In genomic region chr14:74932401-74932901, GRCh38 we compare ENCODE assay signal across 1 cellular context.
TF ChIP-seq lines count a peak whose summit lies in the region.

No MANE protein-coding gene starts in this region.

TF ChIP-seq in HepG2, 621 proteins besides CTCF, POLR2A, EP300 and RAD21 (continued from another document and continues in another):
- TF ChIP-seq, protein P1, sequence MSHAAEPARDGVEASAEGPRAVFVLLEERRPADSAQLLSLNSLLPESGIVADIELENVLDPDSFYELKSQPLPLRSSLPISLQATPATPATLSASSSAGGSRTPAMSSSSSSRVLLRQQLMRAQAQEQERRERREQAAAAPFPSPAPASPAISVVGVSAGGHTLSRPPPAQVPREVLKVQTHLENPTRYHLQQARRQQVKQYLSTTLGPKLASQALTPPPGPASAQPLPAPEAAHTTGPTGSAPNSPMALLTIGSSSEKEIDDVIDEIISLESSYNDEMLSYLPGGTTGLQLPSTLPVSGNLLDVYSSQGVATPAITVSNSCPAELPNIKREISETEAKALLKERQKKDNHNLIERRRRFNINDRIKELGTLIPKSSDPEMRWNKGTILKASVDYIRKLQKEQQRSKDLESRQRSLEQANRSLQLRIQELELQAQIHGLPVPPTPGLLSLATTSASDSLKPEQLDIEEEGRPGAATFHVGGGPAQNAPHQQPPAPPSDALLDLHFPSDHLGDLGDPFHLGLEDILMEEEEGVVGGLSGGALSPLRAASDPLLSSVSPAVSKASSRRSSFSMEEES (CRISPR knock-in tag; IDR thresholded peaks at IDR 0.05) = no peak
- TF ChIP-seq NFKBIZ (CRISPR knock-in tag; IDR thresholded peaks at IDR 0.05) (no peak), KMT2B (CRISPR knock-in tag; IDR thresholded peaks at IDR 0.05) (no peak), MATR3 (CRISPR knock-in tag; IDR thresholded peaks at IDR 0.05) (no peak), PCBP1 (IDR thresholded peaks at IDR 0.05; ENCODE audit: borderline replicate concordance, low read depth, low read length) (no peak), SP5 (CRISPR knock-in tag; IDR thresholded peaks at IDR 0.05; ENCODE audit: borderline replicate concordance, low read depth) (no peak), ZNF792 (CRISPR knock-in tag; IDR thresholded peaks at IDR 0.05) (no peak), HNRNPK (IDR thresholded peaks at IDR 0.05; ENCODE audit: low read depth, low read length, poor library complexity, severe bottlenecking) (no peak), ZNF383 (CRISPR knock-in tag; IDR thresholded peaks at IDR 0.05; ENCODE audit: borderline replicate concordance) (no peak), ELF1 (CRISPR knock-in tag; IDR thresholded peaks at IDR 0.05) (no peak), PREB (CRISPR knock-in tag; IDR thresholded peaks at IDR 0.05) (no peak), PITX1 (CRISPR knock-in tag; IDR thresholded peaks at IDR 0.05) (no peak), MIXL1 (CRISPR knock-in tag; IDR thresholded peaks at IDR 0.05) (no peak), KDM5B (CRISPR knock-in tag; IDR thresholded peaks at IDR 0.05; ENCODE audit: borderline replicate concordance) (no peak), ZNF3 (CRISPR knock-in tag; IDR thresholded peaks at IDR 0.05) (peak; percentile 80), ZNF263 (CRISPR knock-in tag; IDR thresholded peaks at IDR 0.05) (peak; percentile 32; the same call in 1 of the 2 replicates), ZNF788 (CRISPR knock-in tag; IDR thresholded peaks at IDR 0.05; ENCODE audit: borderline replicate concordance) (no peak), ATM (IDR thresholded peaks at IDR 0.05; ENCODE audit: borderline replicate concordance) (no peak), ZNF296 (CRISPR knock-in tag; conservative IDR thresholded peaks at IDR 0.05) (no peak), ZNF720 (CRISPR knock-in tag; IDR thresholded peaks at IDR 0.05) (no peak), ZBTB20 (CRISPR knock-in tag; IDR thresholded peaks at IDR 0.05; ENCODE audit: borderline replicate concordance, low read depth) (no peak), ZBTB44 (CRISPR knock-in tag; IDR thresholded peaks at IDR 0.05) (no peak), POLR2G (IDR thresholded peaks at IDR 0.05; ENCODE audit: low read depth, low read length) (no peak), ZNF101 (CRISPR knock-in tag; IDR thresholded peaks at IDR 0.05; ENCODE audit: borderline replicate concordance, low read depth) (no peak), ZNF629 (CRISPR knock-in tag; conservative IDR thresholded peaks at IDR 0.05) (no peak), ZNF446 (CRISPR knock-in tag; IDR thresholded peaks at IDR 0.05) (no peak), MAFF (IDR thresholded peaks at IDR 0.05; ENCODE audit: low read depth, low read length) (peak; percentile 43), SRSF1 (optimal IDR thresholded peaks at IDR 0.05; ENCODE audit: low read depth, low read length) (no peak), ZNF224 (CRISPR knock-in tag; IDR thresholded peaks at IDR 0.05) (no peak), MYC (CRISPR knock-in tag; IDR thresholded peaks at IDR 0.05; ENCODE audit: borderline replicate concordance) (no peak), ARID4A (CRISPR knock-in tag; IDR thresholded peaks at IDR 0.05; ENCODE audit: borderline replicate concordance) (peak; percentile 43; the same call in 1 of the 2 replicates), ZNF691 (CRISPR knock-in tag; IDR thresholded peaks at IDR 0.05; ENCODE audit: borderline replicate concordance, low read depth) (no peak), PAF1 (CRISPR knock-in tag; IDR thresholded peaks at IDR 0.05) (no peak), DNMT1 (CRISPR knock-in tag; IDR thresholded peaks at IDR 0.05) (no peak), ZNF749 (CRISPR knock-in tag; IDR thresholded peaks at IDR 0.05; ENCODE audit: borderline replicate concordance) (no peak), SIN3A (IDR thresholded peaks at IDR 0.05; ENCODE audit: borderline replicate concordance, low read depth, low read length) (no peak)
- TF ChIP-seq, protein P2, sequence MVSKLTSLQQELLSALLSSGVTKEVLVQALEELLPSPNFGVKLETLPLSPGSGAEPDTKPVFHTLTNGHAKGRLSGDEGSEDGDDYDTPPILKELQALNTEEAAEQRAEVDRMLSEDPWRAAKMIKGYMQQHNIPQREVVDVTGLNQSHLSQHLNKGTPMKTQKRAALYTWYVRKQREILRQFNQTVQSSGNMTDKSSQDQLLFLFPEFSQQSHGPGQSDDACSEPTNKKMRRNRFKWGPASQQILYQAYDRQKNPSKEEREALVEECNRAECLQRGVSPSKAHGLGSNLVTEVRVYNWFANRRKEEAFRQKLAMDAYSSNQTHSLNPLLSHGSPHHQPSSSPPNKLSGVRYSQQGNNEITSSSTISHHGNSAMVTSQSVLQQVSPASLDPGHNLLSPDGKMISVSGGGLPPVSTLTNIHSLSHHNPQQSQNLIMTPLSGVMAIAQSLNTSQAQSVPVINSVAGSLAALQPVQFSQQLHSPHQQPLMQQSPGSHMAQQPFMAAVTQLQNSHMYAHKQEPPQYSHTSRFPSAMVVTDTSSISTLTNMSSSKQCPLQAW (CRISPR knock-in tag; IDR thresholded peaks at IDR 0.05) = no peak
- TF ChIP-seq, protein P3, sequence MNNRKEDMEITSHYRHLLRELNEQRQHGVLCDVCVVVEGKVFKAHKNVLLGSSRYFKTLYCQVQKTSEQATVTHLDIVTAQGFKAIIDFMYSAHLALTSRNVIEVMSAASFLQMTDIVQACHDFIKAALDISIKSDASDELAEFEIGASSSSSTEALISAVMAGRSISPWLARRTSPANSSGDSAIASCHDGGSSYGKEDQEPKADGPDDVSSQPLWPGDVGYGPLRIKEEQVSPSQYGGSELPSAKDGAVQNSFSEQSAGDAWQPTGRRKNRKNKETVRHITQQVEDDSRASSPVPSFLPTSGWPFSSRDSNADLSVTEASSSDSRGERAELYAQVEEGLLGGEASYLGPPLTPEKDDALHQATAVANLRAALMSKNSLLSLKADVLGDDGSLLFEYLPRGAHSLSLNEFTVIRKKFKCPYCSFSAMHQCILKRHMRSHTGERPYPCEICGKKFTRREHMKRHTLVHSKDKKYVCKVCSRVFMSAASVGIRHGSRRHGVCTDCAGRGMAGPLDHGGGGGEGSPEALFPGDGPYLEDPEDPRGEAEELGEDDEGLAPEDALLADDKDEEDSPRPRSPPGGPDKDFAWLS (CRISPR knock-in tag; IDR thresholded peaks at IDR 0.05; ENCODE audit: borderline replicate concordance) = no peak
- TF ChIP-seq, protein P4, sequence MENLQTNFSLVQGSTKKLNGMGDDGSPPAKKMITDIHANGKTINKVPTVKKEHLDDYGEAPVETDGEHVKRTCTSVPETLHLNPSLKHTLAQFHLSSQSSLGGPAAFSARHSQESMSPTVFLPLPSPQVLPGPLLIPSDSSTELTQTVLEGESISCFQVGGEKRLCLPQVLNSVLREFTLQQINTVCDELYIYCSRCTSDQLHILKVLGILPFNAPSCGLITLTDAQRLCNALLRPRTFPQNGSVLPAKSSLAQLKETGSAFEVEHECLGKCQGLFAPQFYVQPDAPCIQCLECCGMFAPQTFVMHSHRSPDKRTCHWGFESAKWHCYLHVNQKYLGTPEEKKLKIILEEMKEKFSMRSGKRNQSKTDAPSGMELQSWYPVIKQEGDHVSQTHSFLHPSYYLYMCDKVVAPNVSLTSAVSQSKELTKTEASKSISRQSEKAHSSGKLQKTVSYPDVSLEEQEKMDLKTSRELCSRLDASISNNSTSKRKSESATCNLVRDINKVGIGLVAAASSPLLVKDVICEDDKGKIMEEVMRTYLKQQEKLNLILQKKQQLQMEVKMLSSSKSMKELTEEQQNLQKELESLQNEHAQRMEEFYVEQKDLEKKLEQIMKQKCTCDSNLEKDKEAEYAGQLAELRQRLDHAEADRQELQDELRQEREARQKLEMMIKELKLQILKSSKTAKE (CRISPR knock-in tag; IDR thresholded peaks at IDR 0.05; ENCODE audit: borderline replicate concordance) = no peak
- TF ChIP-seq, protein P5, sequence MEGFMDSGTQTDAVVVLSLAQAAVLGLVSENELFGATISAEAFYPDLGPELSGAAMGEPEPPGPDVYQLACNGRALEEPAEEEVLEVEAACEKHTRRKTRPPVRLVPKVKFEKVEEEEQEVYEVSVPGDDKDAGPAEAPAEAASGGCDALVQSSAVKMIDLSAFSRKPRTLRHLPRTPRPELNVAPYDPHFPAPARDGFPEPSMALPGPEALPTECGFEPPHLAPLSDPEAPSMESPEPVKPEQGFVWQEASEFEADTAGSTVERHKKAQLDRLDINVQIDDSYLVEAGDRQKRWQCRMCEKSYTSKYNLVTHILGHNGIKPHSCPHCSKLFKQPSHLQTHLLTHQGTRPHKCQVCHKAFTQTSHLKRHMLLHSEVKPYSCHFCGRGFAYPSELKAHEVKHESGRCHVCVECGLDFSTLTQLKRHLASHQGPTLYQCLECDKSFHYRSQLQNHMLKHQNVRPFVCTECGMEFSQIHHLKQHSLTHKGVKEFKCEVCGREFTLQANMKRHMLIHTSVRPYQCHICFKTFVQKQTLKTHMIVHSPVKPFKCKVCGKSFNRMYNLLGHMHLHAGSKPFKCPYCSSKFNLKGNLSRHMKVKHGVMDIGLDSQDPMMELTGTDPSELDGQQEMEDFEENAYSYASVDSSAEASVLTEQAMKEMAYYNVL (CRISPR knock-in tag; IDR thresholded peaks at IDR 0.05; ENCODE audit: borderline replicate concordance) = no peak
- TF ChIP-seq, protein P6, sequence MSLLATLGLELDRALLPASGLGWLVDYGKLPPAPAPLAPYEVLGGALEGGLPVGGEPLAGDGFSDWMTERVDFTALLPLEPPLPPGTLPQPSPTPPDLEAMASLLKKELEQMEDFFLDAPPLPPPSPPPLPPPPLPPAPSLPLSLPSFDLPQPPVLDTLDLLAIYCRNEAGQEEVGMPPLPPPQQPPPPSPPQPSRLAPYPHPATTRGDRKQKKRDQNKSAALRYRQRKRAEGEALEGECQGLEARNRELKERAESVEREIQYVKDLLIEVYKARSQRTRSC (CRISPR knock-in tag; IDR thresholded peaks at IDR 0.05; ENCODE audit: low read depth) = no peak
- TF ChIP-seq, protein P7, sequence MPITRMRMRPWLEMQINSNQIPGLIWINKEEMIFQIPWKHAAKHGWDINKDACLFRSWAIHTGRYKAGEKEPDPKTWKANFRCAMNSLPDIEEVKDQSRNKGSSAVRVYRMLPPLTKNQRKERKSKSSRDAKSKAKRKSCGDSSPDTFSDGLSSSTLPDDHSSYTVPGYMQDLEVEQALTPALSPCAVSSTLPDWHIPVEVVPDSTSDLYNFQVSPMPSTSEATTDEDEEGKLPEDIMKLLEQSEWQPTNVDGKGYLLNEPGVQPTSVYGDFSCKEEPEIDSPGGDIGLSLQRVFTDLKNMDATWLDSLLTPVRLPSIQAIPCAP (CRISPR knock-in tag; IDR thresholded peaks at IDR 0.05; ENCODE audit: low read depth) = no peak
